ENCODE assay signal across 8 cellular contexts in the genomic region with DNA sequence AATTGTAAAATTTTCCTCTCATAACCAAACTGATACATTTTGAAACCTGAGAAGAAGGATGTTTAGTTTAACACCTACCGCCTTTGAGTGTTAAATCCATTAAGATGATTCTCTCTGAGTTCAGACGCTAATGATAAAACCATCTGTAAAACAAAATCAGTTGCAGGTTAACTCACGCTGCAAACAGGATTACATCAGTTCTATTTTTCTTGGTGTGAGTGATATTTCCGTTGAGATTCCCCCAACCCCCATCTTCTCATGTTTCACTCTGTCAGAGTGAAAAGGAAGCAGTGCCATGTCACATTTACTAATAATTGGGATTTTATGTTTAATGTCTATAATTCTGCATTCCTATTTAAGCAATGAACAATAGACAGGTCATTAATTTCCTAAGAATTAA.
A peak's percentile ranks its signal among the peaks of the same experiment; 100 is the strongest.
DNase-seq lines count a peak whose midpoint lies in the region; ATAC-seq, FAIRE-seq and TF ChIP-seq lines count a peak whose summit lies in the region.

No MANE protein-coding gene starts in this region.

- 42% methylated on average over 4 of the region's 4 CpGs; no CpG with 5 or more reads in 1 of the 2 experiments for WGBS in H1 (ENCODE audit: extremely low coverage in 1 of 2, insufficient coverage in 1 of 2, insufficient read length in 1 of 2, insufficient replicate concordance in 2 of 2, low coverage in 1 of 2, low lambda C conversion rate in 2 of 2, missing lambda C conversion rate in 1 of 2), 2 experiments

- no peak overlapping the region for H2BK120ac ChIP-seq in H1 (replicated peaks; ENCODE audit: low read depth, low read length)

- H4K91ac ChIP-seq in H1 (replicated peaks; ENCODE audit: insufficient read length, low read length): no peak overlapping the region

- H3K79me1 ChIP-seq in H1 (ENCODE audit: low read depth, low read length): no peaks in the 10 kb centered on the region; the same call in 1 of the 2 replicates

- no peak for TF ChIP-seq RAD21 in H1 (IDR thresholded peaks at IDR 0.05 in 1 of 2, conservative IDR thresholded peaks at IDR 0.05 in 1 of 2; ENCODE audit: low read depth in 2 of 2, low read length in 2 of 2)

- H4K8ac ChIP-seq in H1 (ENCODE audit: extremely low read depth, insufficient read depth, low read length): no peak overlapping the region

- FAIRE-seq in H1 (lab: Jason Lieb, UNC) (no peak), urothelium cell line (lab: Jason Lieb, UNC) (no peak)

- peak in 1 of 2 donors; percentile 89 for ATAC-seq in natural killer cell treated with Interleukin-12 subunit alpha and Interleukin-12 subunit beta and Interleukin-15 and Interleukin-18, amount 100 ng/mL, for 72 hours
- no peak for ATAC-seq in natural killer cell
- ATAC-seq in GM19455 (IDR thresholded peaks at IDR 0.05; ENCODE audit: unreplicated experiment): no peak
- ATAC-seq in GM21529 (IDR thresholded peaks at IDR 0.05; ENCODE audit: unreplicated experiment): no peak

- H3K9ac ChIP-seq in H1 (replicated peaks in 1 of 4; ENCODE audit: extremely low read depth in 1 of 4, low read depth in 3 of 4, low read length in 3 of 4): no peak overlapping the region

- H3K27ac ChIP-seq in H1 (ENCODE audit: low read depth, low read length): no peak overlapping the region

- no peak overlapping the region for H4K5ac ChIP-seq in H1 (ENCODE audit: insufficient read length, low read depth, low read length)

- H2BK12ac ChIP-seq in H1 (ENCODE audit: low read depth, low read length): no peak overlapping the region

- peak overlapping the region in 1 of 2 donors; percentile 45 for H3K27ac Mint-ChIP-seq in natural killer cell treated with Interleukin-12 subunit alpha and Interleukin-12 subunit beta and Interleukin-15 and Interleukin-18, amount 100 ng/mL, for 72 hours
- no peak overlapping the region for H3K27ac Mint-ChIP-seq in natural killer cell

- no peaks in the 10 kb centered on the region for H3K9me3 ChIP-seq in H1 (ENCODE audit: insufficient read depth in 2 of 2, low read depth in 1 of 2, low read length in 1 of 2)

- H3K9me3 Mint-ChIP-seq in natural killer cell treated with Interleukin-12 subunit alpha and Interleukin-12 subunit beta and Interleukin-15 and Interleukin-18, amount 100 ng/mL, for 72 hours: no peaks in the 10 kb centered on the region
- no peaks in the 10 kb centered on the region for H3K9me3 Mint-ChIP-seq in natural killer cell

- H3K4me2 ChIP-seq in H1 (ENCODE audit: insufficient read depth in 1 of 2, low read depth in 2 of 2, low read length in 2 of 2): peak overlapping the region in 1 of 2 experiments; percentile 48; a peak in 1 of 4 replicates

- TF ChIP-seq EP300 in H1 (IDR thresholded peaks at IDR 0.05; ENCODE audit: borderline replicate concordance in 1 of 2, low read depth in 2 of 2, low read length in 2 of 2): no peak

- no peak overlapping the region for H2AFZ ChIP-seq in H1 (ENCODE audit: low read length)

- no peak overlapping the region for H3K56ac ChIP-seq in H1 (replicated peaks; ENCODE audit: insufficient read length, low read depth, low read length)

- peak overlapping the region; percentile 91 for H3K4ac ChIP-seq in H1 (replicated peaks; ENCODE audit: insufficient read length, low read depth, low read length)

- no peak overlapping the region for H3K14ac ChIP-seq in H1 (ENCODE audit: insufficient read length)

- H2BK15ac ChIP-seq in H1 (ENCODE audit: low read length): no peak overlapping the region

- TF ChIP-seq POLR2A in H1 (IDR thresholded peaks at IDR 0.05; ENCODE audit: control extremely low read depth in 1 of 2, low read depth in 2 of 2, low read length in 2 of 2): no peak

- peaks cover 0 to 25% of the 10 kb centered on the region in 2 donors for H3K4me1 Mint-ChIP-seq in natural killer cell treated with Interleukin-12 subunit alpha and Interleukin-12 subunit beta and Interleukin-15 and Interleukin-18, amount 100 ng/mL, for 72 hours (ENCODE audit: low read depth in 2 of 2)
- H3K4me1 Mint-ChIP-seq in natural killer cell: no peaks in the 10 kb centered on the region

- H3K36me3 ChIP-seq in H1 (ENCODE audit: control insufficient read depth in 2 of 4, insufficient read depth in 4 of 4, low read length in 3 of 4): no peaks in the 10 kb centered on the region

- no peaks in the 10 kb centered on the region for H3K79me2 ChIP-seq in H1 (ENCODE audit: control insufficient read depth in 1 of 2, insufficient read depth in 2 of 2, low read length in 2 of 2)

- H2BK20ac ChIP-seq in H1 (ENCODE audit: low read length): no peak overlapping the region

- intact Hi-C loops in natural killer cell (cut with micrococcal nuclease): no loop called here

- no peaks in the 10 kb centered on the region for H3K27me3 Mint-ChIP-seq in natural killer cell treated with Interleukin-12 subunit alpha and Interleukin-12 subunit beta and Interleukin-15 and Interleukin-18, amount 100 ng/mL, for 72 hours
- no peaks in the 10 kb centered on the region for H3K27me3 Mint-ChIP-seq in natural killer cell (ENCODE audit: low read depth in 2 of 2)

- H3K18ac ChIP-seq in H1 (ENCODE audit: extremely low read depth, low read length): no peak overlapping the region

- H3K23ac ChIP-seq in H1 (ENCODE audit: insufficient read length): no peak overlapping the region

- H4K20me1 ChIP-seq in H1 (replicated peaks in 1 of 2; ENCODE audit: control insufficient read depth in 1 of 2, insufficient read depth in 2 of 2, low read length in 2 of 2): no peaks in the 10 kb centered on the region

- no peaks in the 10 kb centered on the region; the same call in 1 of the 2 replicates for H3K23me2 ChIP-seq in H1 (ENCODE audit: low read depth, low read length)

- H3K27me3 ChIP-seq in H1 (replicated peaks in 1 of 4; ENCODE audit: control insufficient read depth in 3 of 4, extremely low read depth in 1 of 4, insufficient read depth in 3 of 4, low read length in 3 of 4): no peaks in the 10 kb centered on the region

- H3K36me3 Mint-ChIP-seq in natural killer cell treated with Interleukin-12 subunit alpha and Interleukin-12 subunit beta and Interleukin-15 and Interleukin-18, amount 100 ng/mL, for 72 hours: peaks cover 10% of the 10 kb centered on the region
- H3K36me3 Mint-ChIP-seq in natural killer cell: no peaks in the 10 kb centered on the region

- CTCF ChIA-PET in H1 (lab: Charles Lee; ENCODE audit: partially characterized antibody): interaction anchor here (0.7 kb wide), 1 partner anchor 12 kb away, joined by 3 read pairs; no protein-coding TSS in a partner anchor

- no peak for DNase-seq in natural killer cell treated with Interleukin-12 subunit alpha and Interleukin-12 subunit beta and Interleukin-15 and Interleukin-18, amount 100 ng/mL, for 72 hours (ENCODE audit: low spot score)
- DNase-seq in natural killer cell: no peak
- DNase-seq in NCI-H748 treated with DMSO at 0.1 percent for 48 hours (lab: John Stamatoyannopoulos, UW): peak; percentile 59
- DNase-seq in H1 (ENCODE audit: low read depth in 1 of 2, low spot score in 2 of 2): no peak
- DNase-seq in urothelium cell line (ENCODE audit: low spot score): peak; percentile 39
- DNase-seq in NCI-H446 treated with DMSO at 0.1 percent for 48 hours (lab: John Stamatoyannopoulos, UW): no peak

- H2AK5ac ChIP-seq in H1 (ENCODE audit: low read depth, low read length): no peak overlapping the region

- no peak overlapping the region for H2BK5ac ChIP-seq in H1 (ENCODE audit: low read depth, low read length)

- POLR2A ChIA-PET in H1 (lab: Charles Lee; ENCODE audit: partially characterized antibody): no interaction called here

- TF ChIP-seq CTCF in natural killer cell (IDR thresholded peaks at IDR 0.05) (no peak), H1 (IDR thresholded peaks at IDR 0.05; ENCODE audit: control extremely low read depth in 1 of 3, insufficient read depth in 1 of 3, low read depth in 1 of 3, low read length in 3 of 3) (no peak)

- H3K4me3 ChIP-seq in H1 (ENCODE audit: extremely low read depth in 1 of 4, insufficient read depth in 2 of 4, low read depth in 3 of 4, low read length in 4 of 4): peak overlapping the region in 1 of 4 experiments; percentile 4; a peak in 1 of 8 replicates

- peak overlapping the region; percentile 48 for H3K4me3 Mint-ChIP-seq in natural killer cell treated with Interleukin-12 subunit alpha and Interleukin-12 subunit beta and Interleukin-15 and Interleukin-18, amount 100 ng/mL, for 72 hours
- H3K4me3 Mint-ChIP-seq in natural killer cell: no peak overlapping the region

- peaks cover 0 to 10% (median 3%) of the 10 kb centered on the region in 4 experiments; a peak in 6 of 7 replicates for H3K4me1 ChIP-seq in H1 (replicated peaks in 1 of 4; ENCODE audit: control insufficient read depth in 3 of 4, insufficient read depth in 4 of 4, low read length in 3 of 4)

TF ChIP-seq in H1, 55 proteins besides CTCF, POLR2A, EP300 and RAD21:
- TF ChIP-seq RFX5 (IDR thresholded peaks at IDR 0.05; ENCODE audit: borderline replicate concordance, low read depth, low read length) (no peak), HDAC6 (IDR thresholded peaks at IDR 0.05; ENCODE audit: low read depth, low read length) (no peak), POU5F1 (IDR thresholded peaks at IDR 0.05; ENCODE audit: low read depth, low read length) (no peak), PHF8 (conservative IDR thresholded peaks at IDR 0.05; ENCODE audit: low read depth, low read length) (no peak), JUND (IDR thresholded peaks at IDR 0.05; ENCODE audit: low read length) (no peak)
TF ChIP-seq in H1: peak in this region for 0.

Comparison
In these comparisons a context has a peak if more than half of its experiments do, and no peak if none do; other contexts are left out.
1. DNase-seq: peak in NCI-H748 treated with DMSO at 0.1 percent for 48 hours (single experiment) and urothelium cell line (single experiment); none in natural killer cell treated with Interleukin-12 subunit alpha and Interleukin-12 subunit beta and Interleukin-15 and Interleukin-18, amount 100 ng/mL, for 72 hours (single experiment), natural killer cell (single experiment), H1 (0 of 2) and NCI-H446 treated with DMSO at 0.1 percent for 48 hours (single experiment).